Comparison of ENCODE assay signal across 10 cellular contexts in genomic region chr22:46622081-46622521, GRCh38. TPM values are rescaled to one million over a fixed set of nuclear protein-coding genes. Genes with fewer than 3 reads are reported as not detected.
A peak's percentile ranks its signal among the peaks of the same experiment; 100 is the strongest.
DNase-seq lines count a peak whose midpoint lies in the region; ATAC-seq and TF ChIP-seq lines count a peak whose summit lies in the region.
"Had no signal": no experiment of that assay in that cellular context is flagged by ENCODE, and none has a peak within 500 bp of the region (broad histone marks: within the 10 kb centered on the region; RNA-seq: fewer than 3 reads in every experiment).

No MANE protein-coding gene starts in this region.

- H3K36me3 ChIP-seq in sigmoid colon: peaks cover 0 to 3% (median 0%) of the 10 kb centered on the region in 4 donors
- no peaks in the 10 kb centered on the region for H3K36me3 ChIP-seq in smooth muscle cell (ENCODE audit: low read depth)

- TF ChIP-seq CTCF in sigmoid colon (IDR thresholded peaks at IDR 0.05) (no peak), smooth muscle cell (IDR thresholded peaks at IDR 0.05; ENCODE audit: borderline replicate concordance, insufficient read depth, poor library complexity, severe bottlenecking) (no peak)

- H3K4me3 ChIP-seq in sigmoid colon (no peak overlapping the region), smooth muscle cell (no peak overlapping the region)

- peaks cover 0 to 42% (median 32%) of the 10 kb centered on the region in 4 donors for H3K4me1 ChIP-seq in sigmoid colon
- peaks cover 10% of the 10 kb centered on the region for H3K4me1 ChIP-seq in smooth muscle cell (ENCODE audit: low read depth)

- H3F3A ChIP-seq in smooth muscle cell (ENCODE audit: low read depth): no peaks in the 10 kb centered on the region

- H3K79me2 ChIP-seq in smooth muscle cell (ENCODE audit: low read depth): no peaks in the 10 kb centered on the region

- intact Hi-C loops in left ventricle myocardium superior (cut with micrococcal nuclease) (no loop called here), sigmoid colon (cut with DNase I) (no loop called here)

- H3K27ac ChIP-seq in sigmoid colon (peak overlapping the region in 2 of 4 donors; percentile 19 to 28), smooth muscle cell (ENCODE audit: low read depth) (no peak overlapping the region)
- H3K27ac ChIP-seq: VCaP had no signal

- DNase-seq in KBM-7: peak; percentile 78
- DNase-seq in amygdala (lab: John Stamatoyannopoulos, UW): peak in 46 of 56 donors; percentile 26 to 85 (median 64)
- DNase-seq in left ventricle myocardium superior: peak; percentile 91
- DNase-seq in sigmoid colon: peak; percentile 81
- no peak for DNase-seq in iPS-NIHi7 (ENCODE audit: extremely low spot score)
- DNase-seq in A172 (ENCODE audit: low spot score): no peak
- no peak for DNase-seq in smooth muscle cell (lab: John Stamatoyannopoulos, UW; ENCODE audit: unreplicated experiment)
- DNase-seq: activated effector memory CD4-positive, alpha-beta T cell treated with anti-CD3 and anti-CD28 coated beads, Interleukin-2, amount 50 U/mL, for 16 hours; HCEC 1CT had no signal

- TF ChIP-seq POLR2A in sigmoid colon (IDR thresholded peaks at IDR 0.05): no peak

- peak; percentile 80 for ATAC-seq in left ventricle myocardium superior

- H3K4me2 ChIP-seq in smooth muscle cell: no peak overlapping the region

- TF ChIP-seq EP300 in sigmoid colon (IDR thresholded peaks at IDR 0.05): no peak

- H3K27me3 ChIP-seq in sigmoid colon (no peaks in the 10 kb centered on the region), smooth muscle cell (ENCODE audit: low read depth) (no peaks in the 10 kb centered on the region)

- H2AFZ ChIP-seq in smooth muscle cell (ENCODE audit: low read depth): no peak overlapping the region

- H3K9me3 ChIP-seq in sigmoid colon: no peaks in the 10 kb centered on the region
- no peaks in the 10 kb centered on the region for H3K9me3 ChIP-seq in smooth muscle cell (replicated peaks; ENCODE audit: low read depth)

- in situ Hi-C loops in KBM-7 (cut with MboI; ENCODE audit: low pct_unique_long_range_greater_than_20kb, low sequenced_read_pairs): no loop called here

- 64 to 89% methylated on average over 14 of the region's 14 CpGs for WGBS in sigmoid colon, 2 donors
- WGBS in smooth muscle cell (ENCODE audit: low lambda C conversion rate): 84% methylated on average over 14 of the region's 14 CpGs

- no peak overlapping the region for H3K9ac ChIP-seq in smooth muscle cell (ENCODE audit: low read depth)

- peaks cover 54% of the 10 kb centered on the region for H4K20me1 ChIP-seq in smooth muscle cell (ENCODE audit: low read depth)

RNA-seq across cellular contexts. Expression of gene GRAMD4, which starts 1.9 kb away (rescaled TPM):
- total RNA-seq in left ventricle myocardium superior (94.0 TPM), sigmoid colon (10 to 100 TPM; 11.6 to 46.2 (median 18.4) TPM), smooth muscle cell (7.5 and 16.6 TPM in 2 replicates)
- polyA plus RNA-seq in sigmoid colon (10 to 100 TPM; 22.8 to 57.2 (median 28.9) TPM), smooth muscle cell (14.5 and 15.5 TPM in 2 replicates)
- 12.9 and 106 TPM in 2 replicates for total RNA-seq in A172 (2014; rRNA removed; shearing (Covaris generic))

Comparison
In these comparisons a context has a peak if more than half of its experiments do, and no peak if none do; other contexts are left out.
1. DNase-seq: peak in KBM-7 (single experiment), amygdala (46 of 56), left ventricle myocardium superior (single experiment) and sigmoid colon (single experiment); none in iPS-NIHi7 (single experiment), A172 (single experiment) and smooth muscle cell (single experiment).